8 cellular contexts compared by ENCODE assay signal in genomic region chr7:142535123-142535779, GRCh38.
DNase-seq lines count a peak whose midpoint lies in the region; ATAC-seq, FAIRE-seq and TF ChIP-seq lines count a peak whose summit lies in the region.

No MANE protein-coding gene starts in this region.

- WGBS in heart right ventricle, 2 donors = 7% methylated on average over 7 of the region's 7 CpGs
- 10 to 50% (median 44%) methylated on average over 7 of the region's 7 CpGs for WGBS in small intestine, 3 donors

- FAIRE-seq in small intestine (lab: Jason Lieb, UNC) = no peak

- no peak overlapping the region for H3K4me3 ChIP-seq in heart right ventricle
- no peak overlapping the region for H3K4me3 ChIP-seq in small intestine (ENCODE audit: low read depth in 1 of 2, low read length in 2 of 2)

- DNase-seq in ELF-1 (ENCODE audit: low read depth, low spot score) (peak; percentile 73), HS-5 (ENCODE audit: low read depth) (peak; percentile 84), SK-MEL-5 (ENCODE audit: low read depth, low spot score) (peak; percentile 93), heart right ventricle (peak in 1 of 2 donors; percentile 31), small intestine (peak; percentile 56), middle frontal gyrus (ENCODE audit: extremely low spot score, low spot score) (no peak)
- DNase-seq in activated naive CD4-positive, alpha-beta T cell (lab: John Stamatoyannopoulos, UW) = peak; percentile 13 to 54 (median 27)

- intact Hi-C loops in heart right ventricle (cut with DNase I) = no loop called here

- ATAC-seq in GM21390 (IDR thresholded peaks at IDR 0.05; ENCODE audit: unreplicated experiment) = peak; percentile 97
- peak in 5 of 8 donors; percentile 42 to 61 (median 49) for ATAC-seq in heart right ventricle

- H3K4me1 ChIP-seq in heart right ventricle (peaks cover 0 to 5% (median 0%) of the 10 kb centered on the region in 9 donors), small intestine (ENCODE audit: control insufficient read depth in 2 of 2, insufficient read depth in 1 of 2, low read depth in 1 of 2, low read length in 1 of 2) (no peaks in the 10 kb centered on the region)

- no peaks in the 10 kb centered on the region for H3K36me3 ChIP-seq in heart right ventricle
- H3K36me3 ChIP-seq in small intestine (ENCODE audit: control insufficient read depth in 2 of 2, insufficient read depth in 2 of 2, low read length in 2 of 2) = no peaks in the 10 kb centered on the region

- H3K27me3 ChIP-seq in heart right ventricle (peaks cover 0 to 32% (median 9%) of the 10 kb centered on the region in 7 donors), small intestine (ENCODE audit: control insufficient read depth in 2 of 2, insufficient read depth in 2 of 2, low read length in 2 of 2) (no peaks in the 10 kb centered on the region)

- H3K27ac ChIP-seq in heart right ventricle = no peak overlapping the region
- no peak overlapping the region for H3K27ac ChIP-seq in small intestine (ENCODE audit: low read depth in 1 of 2, low read length in 1 of 2)

- H3K9me3 ChIP-seq in heart right ventricle (no peaks in the 10 kb centered on the region), small intestine (ENCODE audit: control insufficient read depth, low read depth) (no peaks in the 10 kb centered on the region)

- in situ Hi-C loops in SK-MEL-5 (cut with HindIII; ENCODE audit: low pct_unique_long_range_greater_than_20kb, low sequenced_read_pairs) = no loop called here

- peak in 8 of 9 donors; percentile 18 to 82 (median 50) for TF ChIP-seq CTCF in heart right ventricle (IDR thresholded peaks at IDR 0.05)
